1 cellular context compared by ENCODE assay signal in the genomic region with DNA sequence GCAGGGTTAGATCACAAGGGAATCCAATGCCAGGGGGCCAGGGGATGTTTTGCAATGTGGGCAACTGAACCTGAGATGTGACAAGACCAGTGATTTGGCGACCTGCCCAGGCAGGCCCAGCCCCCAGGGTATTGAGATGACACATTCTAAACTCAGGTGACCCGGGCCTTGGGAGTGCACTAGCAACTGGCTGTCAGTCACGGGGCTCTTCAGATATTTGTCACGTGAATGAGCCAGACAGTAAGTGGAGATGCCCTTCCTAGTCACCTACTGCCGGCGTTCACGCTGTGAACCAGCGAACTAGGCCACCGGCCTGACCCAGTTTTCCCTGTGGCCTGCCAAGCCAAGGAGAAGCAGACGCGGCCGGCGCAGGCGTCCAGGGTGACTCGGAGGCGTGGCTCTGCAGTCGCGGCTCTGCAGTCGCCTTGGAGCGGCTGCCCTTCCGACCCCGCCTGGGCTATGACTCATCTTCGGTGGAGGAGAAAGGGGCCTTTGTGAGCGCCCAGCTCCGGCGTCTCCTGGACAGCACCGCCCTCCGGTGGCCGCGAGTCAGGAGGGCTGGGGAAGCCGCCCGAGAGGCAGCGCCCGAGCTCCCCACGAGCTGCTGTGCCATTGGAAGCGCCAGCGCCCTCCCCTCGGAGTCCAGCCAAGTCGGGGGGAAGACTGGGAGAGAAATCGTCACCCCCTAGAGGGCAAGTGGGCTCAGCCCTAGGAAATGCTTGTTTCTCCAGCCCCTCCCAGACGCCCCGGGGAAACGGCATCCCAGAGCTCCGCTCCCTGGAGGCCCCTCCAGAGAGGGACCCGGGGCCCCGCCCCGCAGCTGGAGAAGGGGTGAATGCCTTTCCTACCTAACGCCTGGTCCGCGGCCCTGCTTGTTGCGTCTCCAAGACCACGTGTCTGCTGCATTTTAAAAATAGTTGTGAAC.
A peak's percentile ranks its signal among the peaks of the same experiment; 100 is the strongest.
TF ChIP-seq lines count a peak whose summit lies in the region.

No MANE protein-coding gene starts in this region.

TF ChIP-seq in GM23338, 12 proteins besides CTCF, POLR2A, EP300 and RAD21 (continued from another document):
- TF ChIP-seq, protein P1, sequence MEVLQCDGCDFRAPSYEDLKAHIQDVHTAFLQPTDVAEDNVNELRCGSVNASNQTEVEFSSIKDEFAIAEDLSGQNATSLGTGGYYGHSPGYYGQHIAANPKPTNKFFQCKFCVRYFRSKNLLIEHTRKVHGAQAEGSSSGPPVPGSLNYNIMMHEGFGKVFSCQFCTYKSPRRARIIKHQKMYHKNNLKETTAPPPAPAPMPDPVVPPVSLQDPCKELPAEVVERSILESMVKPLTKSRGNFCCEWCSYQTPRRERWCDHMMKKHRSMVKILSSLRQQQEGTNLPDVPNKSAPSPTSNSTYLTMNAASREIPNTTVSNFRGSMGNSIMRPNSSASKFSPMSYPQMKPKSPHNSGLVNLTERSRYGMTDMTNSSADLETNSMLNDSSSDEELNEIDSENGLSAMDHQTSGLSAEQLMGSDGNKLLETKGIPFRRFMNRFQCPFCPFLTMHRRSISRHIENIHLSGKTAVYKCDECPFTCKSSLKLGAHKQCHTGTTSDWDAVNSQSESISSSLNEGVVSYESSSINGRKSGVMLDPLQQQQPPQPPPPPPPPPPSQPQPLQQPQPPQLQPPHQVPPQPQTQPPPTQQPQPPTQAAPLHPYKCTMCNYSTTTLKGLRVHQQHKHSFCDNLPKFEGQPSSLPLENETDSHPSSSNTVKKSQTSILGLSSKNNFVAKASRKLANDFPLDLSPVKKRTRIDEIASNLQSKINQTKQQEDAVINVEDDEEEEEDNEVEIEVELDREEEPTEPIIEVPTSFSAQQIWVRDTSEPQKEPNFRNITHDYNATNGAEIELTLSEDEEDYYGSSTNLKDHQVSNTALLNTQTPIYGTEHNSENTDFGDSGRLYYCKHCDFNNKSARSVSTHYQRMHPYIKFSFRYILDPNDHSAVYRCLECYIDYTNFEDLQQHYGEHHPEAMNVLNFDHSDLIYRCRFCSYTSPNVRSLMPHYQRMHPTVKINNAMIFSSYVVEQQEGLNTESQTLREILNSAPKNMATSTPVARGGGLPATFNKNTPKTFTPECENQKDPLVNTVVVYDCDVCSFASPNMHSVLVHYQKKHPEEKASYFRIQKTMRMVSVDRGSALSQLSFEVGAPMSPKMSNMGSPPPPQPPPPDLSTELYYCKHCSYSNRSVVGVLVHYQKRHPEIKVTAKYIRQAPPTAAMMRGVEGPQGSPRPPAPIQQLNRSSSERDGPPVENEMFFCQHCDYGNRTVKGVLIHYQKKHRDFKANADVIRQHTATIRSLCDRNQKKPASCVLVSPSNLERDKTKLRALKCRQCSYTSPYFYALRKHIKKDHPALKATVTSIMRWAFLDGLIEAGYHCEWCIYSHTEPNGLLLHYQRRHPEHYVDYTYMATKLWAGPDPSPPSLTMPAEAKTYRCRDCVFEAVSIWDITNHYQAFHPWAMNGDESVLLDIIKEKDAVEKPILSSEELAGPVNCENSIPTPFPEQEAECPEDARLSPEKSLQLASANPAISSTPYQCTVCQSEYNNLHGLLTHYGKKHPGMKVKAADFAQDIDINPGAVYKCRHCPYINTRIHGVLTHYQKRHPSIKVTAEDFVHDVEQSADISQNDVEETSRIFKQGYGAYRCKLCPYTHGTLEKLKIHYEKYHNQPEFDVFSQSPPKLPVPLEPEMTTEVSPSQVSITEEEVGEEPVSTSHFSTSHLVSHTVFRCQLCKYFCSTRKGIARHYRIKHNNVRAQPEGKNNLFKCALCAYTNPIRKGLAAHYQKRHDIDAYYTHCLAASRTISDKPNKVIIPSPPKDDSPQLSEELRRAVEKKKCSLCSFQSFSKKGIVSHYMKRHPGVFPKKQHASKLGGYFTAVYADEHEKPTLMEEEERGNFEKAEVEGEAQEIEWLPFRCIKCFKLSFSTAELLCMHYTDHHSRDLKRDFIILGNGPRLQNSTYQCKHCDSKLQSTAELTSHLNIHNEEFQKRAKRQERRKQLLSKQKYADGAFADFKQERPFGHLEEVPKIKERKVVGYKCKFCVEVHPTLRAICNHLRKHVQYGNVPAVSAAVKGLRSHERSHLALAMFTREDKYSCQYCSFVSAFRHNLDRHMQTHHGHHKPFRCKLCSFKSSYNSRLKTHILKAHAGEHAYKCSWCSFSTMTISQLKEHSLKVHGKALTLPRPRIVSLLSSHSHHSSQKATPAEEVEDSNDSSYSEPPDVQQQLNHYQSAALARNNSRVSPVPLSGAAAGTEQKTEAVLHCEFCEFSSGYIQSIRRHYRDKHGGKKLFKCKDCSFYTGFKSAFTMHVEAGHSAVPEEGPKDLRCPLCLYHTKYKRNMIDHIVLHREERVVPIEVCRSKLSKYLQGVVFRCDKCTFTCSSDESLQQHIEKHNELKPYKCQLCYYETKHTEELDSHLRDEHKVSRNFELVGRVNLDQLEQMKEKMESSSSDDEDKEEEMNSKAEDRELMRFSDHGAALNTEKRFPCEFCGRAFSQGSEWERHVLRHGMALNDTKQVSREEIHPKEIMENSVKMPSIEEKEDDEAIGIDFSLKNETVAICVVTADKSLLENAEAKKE (CRISPR knock-in tag; IDR thresholded peaks at IDR 0.05), result no peak
- TF ChIP-seq ZNF331 (CRISPR knock-in tag; IDR thresholded peaks at IDR 0.05; ENCODE audit: low read depth) (peak; percentile 99), ZNF114 (CRISPR knock-in tag; IDR thresholded peaks at IDR 0.05) (peak; percentile 40; the same call in 1 of the 2 replicates), STAT1 (IDR thresholded peaks at IDR 0.05; ENCODE audit: unreplicated experiment) (no peak), NANOG (IDR thresholded peaks at IDR 0.05; ENCODE audit: borderline replicate concordance) (no peak), JUNB (IDR thresholded peaks at IDR 0.05; ENCODE audit: unreplicated experiment) (no peak), EZH2phosphoT487 (IDR thresholded peaks at IDR 0.05; ENCODE audit: unreplicated experiment) (no peak)
